8 cellular contexts compared by ENCODE assay signal in genomic region chr15:43186003-43186353, GRCh38. TPM values are rescaled to one million over a fixed set of nuclear protein-coding genes. Genes with fewer than 3 reads are reported as not detected.
DNase-seq lines count a peak whose midpoint lies in the region; ATAC-seq and TF ChIP-seq lines count a peak whose summit lies in the region.

No MANE protein-coding gene starts in this region.

- H3K9me3 Mint-ChIP-seq in CD4-positive, alpha-beta memory T cell: no peaks in the 10 kb centered on the region

- WGBS in lung, 2 donors: 3 to 5% methylated on average over 13 of the region's 13 CpGs
- WGBS in urinary bladder: 7% methylated on average over 13 of the region's 13 CpGs

- CTCF ChIA-PET in CD4-positive, alpha-beta memory T cell (lab: Charles Lee; ENCODE audit: partially characterized antibody): interaction anchor here (0.7 to 2.0 kb wide), 4 partner anchors 17 to 99 kb away, joined by 3 to 8 read pairs (median 5); partner anchors contain the start of gene UBR1

- H3K27me3 ChIP-seq in CD4-positive, alpha-beta memory T cell (ENCODE audit: insufficient read depth, low read length): no peaks in the 10 kb centered on the region
- H3K27me3 ChIP-seq in lung (ENCODE audit: control insufficient read depth, insufficient read depth): no peaks in the 10 kb centered on the region

- POLR2A ChIA-PET in CD4-positive, alpha-beta memory T cell (lab: Charles Lee; ENCODE audit: partially characterized antibody): interaction anchor here (0.8 to 1.8 kb wide), 11 partner anchors 8 to 325 kb away, joined by 3 to 10 read pairs (median 5); partner anchors contain the start of genes TMEM62 and UBR1

- H3K27ac Mint-ChIP-seq in CD4-positive, alpha-beta memory T cell: peak overlapping the region; percentile 92 to 98 (median 96)

- intact Hi-C loops in CD4-positive, alpha-beta memory T cell (cut with micrococcal nuclease): loop anchor here (5.0 to 10.0 kb wide), 2 partner anchors 54 to 451 kb away; partner anchors contain the start of genes CDAN1 and TMEM62

- no peaks in the 10 kb centered on the region for H3K9me3 ChIP-seq in CD4-positive, alpha-beta memory T cell (ENCODE audit: control insufficient read depth in 1 of 2, low read length in 2 of 2)
- no peaks in the 10 kb centered on the region for H3K9me3 ChIP-seq in lung (ENCODE audit: control insufficient read depth in 2 of 2, insufficient read depth in 1 of 2, low read length in 1 of 2)

- peak overlapping the region; percentile 85 to 92 for H3K4me3 ChIP-seq in CD4-positive, alpha-beta memory T cell (ENCODE audit: low read length in 2 of 2)
- peak overlapping the region; percentile 97 for H3K4me3 ChIP-seq in lung
- peak overlapping the region; percentile 82 for H3K4me3 ChIP-seq in urinary bladder (ENCODE audit: low read depth, low read length)

- no peaks in the 10 kb centered on the region for H3K27me3 Mint-ChIP-seq in CD4-positive, alpha-beta memory T cell

- H3K36me3 ChIP-seq in CD4-positive, alpha-beta memory T cell (ENCODE audit: insufficient read depth, low read length): peaks cover 18% of the 10 kb centered on the region
- H3K36me3 ChIP-seq in lung (ENCODE audit: control insufficient read depth in 2 of 2, insufficient read depth in 2 of 2, low read length in 2 of 2) (peaks cover 6 to 11% of the 10 kb centered on the region in 2 donors), urinary bladder (ENCODE audit: insufficient read depth) (peaks cover 4% of the 10 kb centered on the region)

- peaks cover 22 to 56% (median 36%) of the 10 kb centered on the region in 4 donors for H3K4me1 Mint-ChIP-seq in CD4-positive, alpha-beta memory T cell

- DNase-seq in CD4-positive, alpha-beta memory T cell: no peak
- DNase-seq in LoVo (ENCODE audit: low spot score): peak; percentile 22
- peak in 5 of 61 donors; percentile 40 to 59 (median 50) for DNase-seq in caudate nucleus (lab: John Stamatoyannopoulos, UW)
- DNase-seq in lung (ENCODE audit: low spot score): no peak
- no peak for DNase-seq in NCI-H1417 treated with DMSO at 0.1 percent for 48 hours (lab: John Stamatoyannopoulos, UW)
- DNase-seq in NCI-H526 (lab: John Stamatoyannopoulos, UW): no peak

- H3K27ac ChIP-seq in CD4-positive, alpha-beta memory T cell (ENCODE audit: low read depth, low read length): peak overlapping the region; percentile 73
- peak overlapping the region; percentile 92 for H3K27ac ChIP-seq in caudate nucleus (ENCODE audit: low read depth, low read length)
- H3K27ac ChIP-seq in lung (ENCODE audit: low read depth in 1 of 2, low read length in 1 of 2): peak overlapping the region; percentile 73 to 98
- peak overlapping the region; percentile 94 for H3K27ac ChIP-seq in urinary bladder (ENCODE audit: low read depth)

- TF ChIP-seq CTCF in lung (IDR thresholded peaks at IDR 0.05; ENCODE audit: control extremely low read depth, extremely low read depth): no peak

- H3K36me3 Mint-ChIP-seq in CD4-positive, alpha-beta memory T cell: peaks cover 21 to 44% of the 10 kb centered on the region in 2 donors

- peaks cover 33% of the 10 kb centered on the region for H3K4me1 ChIP-seq in CD4-positive, alpha-beta memory T cell (ENCODE audit: insufficient read depth, low read length)
- H3K4me1 ChIP-seq in lung (ENCODE audit: control insufficient read depth in 2 of 2, insufficient read depth in 2 of 2, low read length in 2 of 2) (peaks cover 1 to 9% of the 10 kb centered on the region in 2 donors), urinary bladder (ENCODE audit: insufficient read depth) (no peaks in the 10 kb centered on the region)

- peak; percentile 29 for ATAC-seq in GM21528 (IDR thresholded peaks at IDR 0.05; ENCODE audit: low FRiP score, unreplicated experiment)
- ATAC-seq in lung (ENCODE audit: insufficient read depth, low FRiP score): no peak

- H3K4me3 Mint-ChIP-seq in CD4-positive, alpha-beta memory T cell: peak overlapping the region; percentile 94 to 99 (median 96)

RNA-seq across cellular contexts. Expression of gene CCNDBP1, which starts 0.8 kb away (rescaled TPM):
- 100 to 1,000 TPM; 127 to 128 TPM for total RNA-seq in CD4-positive, alpha-beta memory T cell
- 100 to 1,000 TPM; 185 to 262 TPM for polyA plus RNA-seq in CD4-positive, alpha-beta memory T cell
- total RNA-seq in lung: 10 to 100 TPM; 50.6 to 68.6 TPM
- 10 to 100 TPM; 29.8 to 73.4 TPM for polyA plus RNA-seq in lung
- total RNA-seq in urinary bladder: 44.9 TPM
- 62.6 TPM for polyA plus RNA-seq in urinary bladder

RNA-seq across cellular contexts. Expression of gene EPB42, which starts 34.8 kb away (rescaled TPM):
- not detected for total RNA-seq in CD4-positive, alpha-beta memory T cell
- polyA plus RNA-seq in CD4-positive, alpha-beta memory T cell: not detected
- 10 to 100 TPM in 1 of 2 donors, under 1 TPM in 1; 0.18 to 11.1 TPM for total RNA-seq in lung
- polyA plus RNA-seq in lung: under 1 TPM in 1 of 2 donors, not detected in 1; 0.03 TPM
- total RNA-seq in urinary bladder: 1.8 TPM
- not detected for polyA plus RNA-seq in urinary bladder

RNA-seq across cellular contexts. Expression of gene TMEM62, which starts 52.6 kb away (rescaled TPM):
- 10 to 100 TPM; 14.3 to 17.4 TPM for total RNA-seq in CD4-positive, alpha-beta memory T cell
- 10 to 100 TPM in 1 of 2 donors, 1 to 10 TPM in 1; 3.2 to 10.0 TPM for polyA plus RNA-seq in CD4-positive, alpha-beta memory T cell
- 10 to 100 TPM; 25.0 to 25.7 TPM for total RNA-seq in lung
- polyA plus RNA-seq in lung: 10 to 100 TPM; 15.1 to 18.2 TPM
- 22.6 TPM for total RNA-seq in urinary bladder
- polyA plus RNA-seq in urinary bladder: 12.7 TPM
